20 cellular contexts compared by ENCODE assay signal in genomic region chr22:22210889-22211833, GRCh38. TPM values are rescaled to one million over a fixed set of nuclear protein-coding genes. Genes with fewer than 3 reads are reported as not detected.
A peak's percentile ranks its signal among the peaks of the same experiment; 100 is the strongest.
DNase-seq lines count a peak whose midpoint lies in the region; ATAC-seq, FAIRE-seq and TF ChIP-seq lines count a peak whose summit lies in the region.
"Had no signal": no experiment of that assay in that cellular context is flagged by ENCODE, and none has a peak within 500 bp of the region (broad histone marks: within the 10 kb centered on the region; RNA-seq: fewer than 3 reads in every experiment).

No MANE protein-coding gene starts in this region.

- FAIRE-seq in GM12891 (lab: Jason Lieb, UNC), result peak; percentile 71
- FAIRE-seq: A549, islet of Langerhans had no signal

- no peaks in the 10 kb centered on the region for H3K79me2 ChIP-seq in hepatocyte

- 72% methylated on average over 13 of the region's 13 CpGs for WGBS in hepatocyte (ENCODE audit: low lambda C conversion rate, missing lambda C conversion rate)

- ATAC-seq in activated CD4-positive, CD25-positive, alpha-beta regulatory T cell treated with anti-CD3 and anti-CD28 coated beads, Interleukin-2, amount 50 U/mL, for 24 hours, result peak; percentile 22 to 34
- ATAC-seq in activated CD8-positive, alpha-beta T cell treated with anti-CD3 and anti-CD28 coated beads for 36 hours, result peak; percentile 43

- H3K9me2 ChIP-seq in hepatocyte (replicated peaks; ENCODE audit: insufficient read depth), result no peaks in the 10 kb centered on the region

- H2AFZ ChIP-seq in hepatocyte, result no peak overlapping the region

- DNase-seq in activated CD4-positive, CD25-positive, alpha-beta regulatory T cell (lab: John Stamatoyannopoulos, UW), result no peak
- no peak for DNase-seq in GM12891 (ENCODE audit: insufficient read length, low spot score)
- peak; percentile 33 for DNase-seq in activated CD8-positive, alpha-beta T cell treated with anti-CD3 and anti-CD28 coated beads for 36 hours
- no peak for DNase-seq in hepatocyte (ENCODE audit: low spot score)
- no peak for DNase-seq in ecto neural progenitor cell (ENCODE audit: low spot score)
- DNase-seq in KG1 (lab: John Stamatoyannopoulos, UW), result no peak
- DNase-seq in stimulated activated CD4-positive, alpha-beta T cell treated with anti-CD3 and anti-CD28 coated beads, Interleukin-4, amount 100 ng/mL, for 24 hours, result no peak
- DNase-seq: dorsolateral prefrontal cortex, esophagus squamous epithelium, natural killer cell, Right ventricle myocardium superior, T1000, uterus had no signal

- no peak overlapping the region for H3K4me3 ChIP-seq in hepatocyte
- H3K4me3 ChIP-seq: A549, dorsolateral prefrontal cortex, esophagus squamous epithelium, prostate gland, uterus had no signal

- no peaks in the 10 kb centered on the region for H3K36me3 Mint-ChIP-seq in activated CD8-positive, alpha-beta T cell treated with anti-CD3 and anti-CD28 coated beads for 36 hours (ENCODE audit: low read depth)
- H3K36me3 Mint-ChIP-seq: CD8-positive, alpha-beta T cell; memory B cell; natural killer cell had no signal

- no peak overlapping the region for H3K4me3 Mint-ChIP-seq in activated CD8-positive, alpha-beta T cell treated with anti-CD3 and anti-CD28 coated beads for 36 hours
- H3K4me3 Mint-ChIP-seq: CD8-positive, alpha-beta T cell; memory B cell; natural killer cell had no signal

- peaks cover 1% of the 10 kb centered on the region for H3K27me3 Mint-ChIP-seq in activated CD8-positive, alpha-beta T cell treated with anti-CD3 and anti-CD28 coated beads for 36 hours
- H3K27me3 Mint-ChIP-seq: memory B cell had no signal

- H3K27ac Mint-ChIP-seq in activated CD8-positive, alpha-beta T cell treated with anti-CD3 and anti-CD28 coated beads for 36 hours, result peak overlapping the region; percentile 86
- H3K27ac Mint-ChIP-seq: memory B cell, natural killer cell had no signal

- no peak for TF ChIP-seq POLR2A in GM12891 (IDR thresholded peaks at IDR 0.05; ENCODE audit: low read depth, low read length)

- no peaks in the 10 kb centered on the region for H3K9me3 Mint-ChIP-seq in activated CD8-positive, alpha-beta T cell treated with anti-CD3 and anti-CD28 coated beads for 36 hours
- H3K9me3 Mint-ChIP-seq: CD8-positive, alpha-beta T cell; memory B cell; natural killer cell had no signal

- intact Hi-C loops in activated CD8-positive, alpha-beta T cell treated with anti-CD3 and anti-CD28 coated beads for 36 hours (cut with micrococcal nuclease), result no loop called here

- no peaks in the 10 kb centered on the region for H3K4me1 ChIP-seq in hepatocyte (ENCODE audit: insufficient read depth)
- H3K4me1 ChIP-seq: prostate gland, uterus had no signal

- POLR2A ChIA-PET in activated CD8-positive, alpha-beta T cell treated with anti-CD3 and anti-CD28 coated beads for 36 hours (lab: Charles Lee), result interaction anchor here (0.7 to 1.3 kb wide), 3 partner anchors 21 to 731 kb away, joined by 3 to 6 read pairs (median 3); no protein-coding TSS in a partner anchor

- H4K20me1 ChIP-seq in hepatocyte (ENCODE audit: insufficient read depth, poor library complexity, severe bottlenecking), result no peaks in the 10 kb centered on the region

- no peak overlapping the region for H3K4me2 ChIP-seq in hepatocyte

- peak overlapping the region; percentile 45 for H3K27ac ChIP-seq in hepatocyte
- H3K27ac ChIP-seq: dorsolateral prefrontal cortex, esophagus squamous epithelium, prostate gland, uterus had no signal

- H3K9me3 ChIP-seq in hepatocyte (ENCODE audit: low read depth), result no peaks in the 10 kb centered on the region
- H3K9me3 ChIP-seq: A549, esophagus squamous epithelium, prostate gland, uterus had no signal

- CTCF ChIA-PET in activated CD8-positive, alpha-beta T cell treated with anti-CD3 and anti-CD28 coated beads for 36 hours (lab: Charles Lee), result interaction anchor here (0.9 to 12.3 kb wide), 5 partner anchors 9 to 26 kb away, joined by 3 to 227 read pairs (median 4); no protein-coding TSS in a partner anchor

- no peak for TF ChIP-seq CTCF in activated CD8-positive, alpha-beta T cell treated with anti-CD3 and anti-CD28 coated beads for 36 hours (IDR thresholded peaks at IDR 0.05)
- TF ChIP-seq CTCF in hepatocyte (IDR thresholded peaks at IDR 0.05; ENCODE audit: poor library complexity), result no peak

- peaks cover 40% of the 10 kb centered on the region for H3K4me1 Mint-ChIP-seq in activated CD8-positive, alpha-beta T cell treated with anti-CD3 and anti-CD28 coated beads for 36 hours (ENCODE audit: low read depth)

- H3K36me3 ChIP-seq in hepatocyte (replicated peaks; ENCODE audit: insufficient read depth, low read depth), result no peaks in the 10 kb centered on the region
- H3K36me3 ChIP-seq: esophagus squamous epithelium, prostate gland, uterus had no signal

- H3K27me3 ChIP-seq in hepatocyte, result peaks cover 19% of the 10 kb centered on the region
- H3K27me3 ChIP-seq: uterus had no signal

TF ChIP-seq in GM12891, 5 proteins besides CTCF, POLR2A, EP300 and RAD21:
- TF ChIP-seq POLR2AphosphoS5 (IDR thresholded peaks at IDR 0.05; ENCODE audit: low read depth, low read length) (no peak), TAF1 (IDR thresholded peaks at IDR 0.05; ENCODE audit: low read depth, low read length) (no peak), SPI1 (IDR thresholded peaks at IDR 0.05; ENCODE audit: low read depth, low read length) (no peak)
TF ChIP-seq in GM12891: peak in this region for 0.

RNA-seq across cellular contexts. Expression of gene VPREB1, which starts 33.4 kb away (rescaled TPM):
- not detected for polyA plus RNA-seq in GM12891 (2012; ENCODE audit: low read depth, missing spikeins)
- total RNA-seq in activated CD8-positive, alpha-beta T cell treated with anti-CD3 and anti-CD28 coated beads for 36 hours, result not detected
- total RNA-seq in hepatocyte, result not detected in 2 replicates
- polyA plus RNA-seq in hepatocyte, result not detected in 2 replicates
- total RNA-seq: activated CD8-positive, alpha-beta memory T cell treated with anti-CD3 and anti-CD28 coated beads for 36 hours; CD8-positive, alpha-beta T cell; dorsolateral prefrontal cortex; esophagus squamous epithelium; natural killer cell; prostate gland; Right ventricle myocardium superior had no signal
- polyA plus RNA-seq: A549 had no signal
